Comparison of ENCODE assay signal across 13 cellular contexts in genomic region chr18:23365602-23366001, GRCh38.
DNase-seq lines count a peak whose midpoint lies in the region; ATAC-seq and TF ChIP-seq lines count a peak whose summit lies in the region.
"Had no signal": no experiment of that assay in that cellular context is flagged by ENCODE, and none has a peak within 500 bp of the region (broad histone marks: within the 10 kb centered on the region; RNA-seq: fewer than 3 reads in every experiment).

No MANE protein-coding gene starts in this region.

- H3K27ac ChIP-seq in ascending aorta (peak overlapping the region; percentile 58 to 59), gastrocnemius medialis (peak overlapping the region in 2 of 4 donors; percentile 25 to 46), SJCRH30 (no peak overlapping the region)
- H3K27ac ChIP-seq: transverse colon had no signal

- TF ChIP-seq CTCF in ascending aorta (IDR thresholded peaks at IDR 0.05) (no peak), gastrocnemius medialis (IDR thresholded peaks at IDR 0.05 in 4 of 5, conservative IDR thresholded peaks at IDR 0.05 in 1 of 5) (no peak)

- H3K36me3 ChIP-seq in ascending aorta: no peaks in the 10 kb centered on the region
- H3K36me3 ChIP-seq in gastrocnemius medialis: no peaks in the 10 kb centered on the region
- H3K36me3 ChIP-seq in SJCRH30: no peaks in the 10 kb centered on the region
- H3K36me3 ChIP-seq: transverse colon had no signal

- H3K9me3 ChIP-seq in ascending aorta (no peaks in the 10 kb centered on the region), gastrocnemius medialis (no peaks in the 10 kb centered on the region), SJCRH30 (replicated peaks) (no peaks in the 10 kb centered on the region)
- H3K9me3 ChIP-seq: transverse colon had no signal

- ATAC-seq in Right ventricle myocardium superior (ENCODE audit: poor library complexity) (peak; percentile 87), gastrocnemius medialis (peak; percentile 68 to 72)

- H3K4me3 ChIP-seq in ascending aorta (no peak overlapping the region), gastrocnemius medialis (no peak overlapping the region), SJCRH30 (no peak overlapping the region)
- H3K4me3 ChIP-seq: transverse colon had no signal

- intact Hi-C loops in ascending aorta (cut with DNase I): no loop called here
- intact Hi-C loops in Right ventricle myocardium superior (cut with DNase I): loop anchor here (10.0 kb wide), 1 partner anchor 331 kb away; no protein-coding TSS in a partner anchor
- intact Hi-C loops in gastrocnemius medialis (cut with DNase I; ENCODE audit: low total_unique reads): no loop called here

- H3K27me3 ChIP-seq in ascending aorta: no peaks in the 10 kb centered on the region
- no peaks in the 10 kb centered on the region for H3K27me3 ChIP-seq in gastrocnemius medialis
- no peaks in the 10 kb centered on the region for H3K27me3 ChIP-seq in SJCRH30
- H3K27me3 ChIP-seq: transverse colon had no signal

- no peak for TF ChIP-seq POLR2A in gastrocnemius medialis (IDR thresholded peaks at IDR 0.05)

- in situ Hi-C loops in gastrocnemius medialis (cut with MboI; ENCODE audit: low sequenced_read_pairs in 4 of 4): no loop called here

- H3K4me1 ChIP-seq in ascending aorta (peaks cover 0 to 28% of the 10 kb centered on the region in 2 donors), gastrocnemius medialis (no peaks in the 10 kb centered on the region), SJCRH30 (no peaks in the 10 kb centered on the region)
- H3K4me1 ChIP-seq: transverse colon had no signal

- DNase-seq in EH (ENCODE audit: low read depth) (peak; percentile 77), ascending aorta (ENCODE audit: low spot score in 2 of 2) (no peak), Right ventricle myocardium superior (no peak), gastrocnemius medialis (no peak), SJCRH30 (no peak), COR-L47 (lab: John Stamatoyannopoulos, UW) (no peak), HK-2 (ENCODE audit: unreplicated experiment) (no peak)
- no peak for DNase-seq in stimulated activated CD4-positive, alpha-beta T cell treated with anti-CD3 and anti-CD28 coated beads, Interleukin-12 subunit alpha, Interleukin-12 subunit beta, amount 100 ng/mL, for 4 hours
- DNase-seq: activated gamma-delta T cell treated with Interleukin-2 at 50 U/mL for 16 hours; central memory CD4-positive, alpha-beta T cell; DMS79; NCI-H345; transverse colon had no signal
